In the genomic region with DNA sequence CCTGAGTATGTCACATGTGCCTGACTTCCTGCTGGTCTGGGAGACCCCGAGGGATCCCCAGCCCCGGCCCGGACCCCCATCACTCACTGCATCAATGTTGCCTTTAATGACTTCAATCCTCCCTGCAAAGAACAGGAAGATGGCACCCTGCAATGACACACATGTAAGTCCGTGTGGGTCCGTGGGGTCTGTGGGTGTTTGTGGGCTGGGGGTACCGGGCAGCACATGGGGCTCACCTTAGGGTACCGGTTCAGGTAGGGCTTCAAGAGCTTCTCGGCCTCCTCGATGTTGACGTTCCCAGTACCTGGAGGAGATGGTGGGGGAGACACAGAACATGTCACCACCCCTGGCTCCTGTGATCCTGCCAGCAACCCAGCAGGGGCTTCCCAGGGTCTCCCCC, we compare ENCODE assay signal across 25 cellular contexts. TPM values are rescaled to one million over a fixed set of nuclear protein-coding genes. Genes with fewer than 3 reads are reported as not detected.
"Had no signal": no experiment of that assay in that cellular context is flagged by ENCODE, and none has a peak within 500 bp of the region (broad histone marks: within the 10 kb centered on the region; RNA-seq: fewer than 3 reads in every experiment).

No MANE protein-coding gene starts in this region.

- H3K4me2 ChIP-seq: hepatocyte, smooth muscle cell had no signal

- H3K4me3 Mint-ChIP-seq: naive thymus-derived CD4-positive, alpha-beta T cell; natural killer cell treated with Interleukin-12 subunit alpha and Interleukin-12 subunit beta and Interleukin-15 and Interleukin-18, amount 100 ng/mL, for 72 hours; stimulated activated naive CD8-positive, alpha-beta T cell treated with anti-CD3 and anti-CD28 coated beads, Interleukin-15, Interleukin-2, amounts not matched to agents 100 ng/mL and 50 ng/mL, for 24 hours had no signal

- DNase-seq: islet precursor cell; left ventricle myocardium inferior; midbrain; mucosa of descending colon; naive thymus-derived CD4-positive, alpha-beta T cell; occipital lobe; right lobe of liver; stimulated activated CD4-positive, alpha-beta T cell treated with anti-CD3 and anti-CD28 coated beads, Interleukin-12 subunit alpha, Interleukin-12 subunit beta, amount 100 ng/mL, for 4 hours; stimulated activated CD4-positive, alpha-beta T cell treated with anti-CD3 and anti-CD28 coated beads, Interleukin-15, amount 100 ng/mL, for 24 hours; stimulated activated CD4-positive, alpha-beta T cell treated with anti-CD3 and anti-CD28 coated beads, Interleukin-2, amount 100 ng/mL, for 24 hours; stimulated activated CD4-positive, alpha-beta T cell treated with anti-CD3 and anti-CD28 coated beads, Interleukin-4, amount 100 ng/mL, for 1 hour; stimulated activated naive CD4-positive, alpha-beta T cell; tibial artery; trophoblast cell; uterus had no signal

- H3K36me3 ChIP-seq: left ventricle myocardium inferior, neutrophil, right atrium auricular region, right lobe of liver, suprapubic skin, thoracic aorta, tibial artery, uterus had no signal

- ATAC-seq: mucosa of descending colon; naive thymus-derived CD4-positive, alpha-beta T cell; natural killer cell treated with Interleukin-12 subunit alpha and Interleukin-12 subunit beta and Interleukin-15 and Interleukin-18, amount 100 ng/mL, for 72 hours; right lobe of liver had no signal

- H2AFZ ChIP-seq: hepatocyte, parathyroid adenoma had no signal

- H3K27ac Mint-ChIP-seq: naive thymus-derived CD4-positive, alpha-beta T cell; natural killer cell treated with Interleukin-12 subunit alpha and Interleukin-12 subunit beta and Interleukin-15 and Interleukin-18, amount 100 ng/mL, for 72 hours; stimulated activated naive CD8-positive, alpha-beta T cell treated with anti-CD3 and anti-CD28 coated beads, Interleukin-15, Interleukin-2, amounts not matched to agents 100 ng/mL and 50 ng/mL, for 24 hours had no signal

- H3K27me3 Mint-ChIP-seq: naive thymus-derived CD4-positive, alpha-beta T cell; natural killer cell treated with Interleukin-12 subunit alpha and Interleukin-12 subunit beta and Interleukin-15 and Interleukin-18, amount 100 ng/mL, for 72 hours; stimulated activated naive CD8-positive, alpha-beta T cell treated with anti-CD3 and anti-CD28 coated beads, Interleukin-15, Interleukin-2, amounts not matched to agents 100 ng/mL and 50 ng/mL, for 24 hours had no signal

- H3K4me1 ChIP-seq: parathyroid adenoma, uterus had no signal

- H3K9ac ChIP-seq: parathyroid adenoma had no signal

- H3K79me2 ChIP-seq: hepatocyte, parathyroid adenoma had no signal

- H3K27me3 ChIP-seq: hepatocyte, neutrophil, right atrium auricular region, right lobe of liver, suprapubic skin, tibial artery, uterus had no signal

- H3K4me3 ChIP-seq: hepatocyte, left ventricle myocardium inferior, lung, mucosa of descending colon, right atrium auricular region, right lobe of liver, smooth muscle cell, suprapubic skin, thoracic aorta, tibial artery, uterus had no signal

- H3K36me3 Mint-ChIP-seq: naive thymus-derived CD4-positive, alpha-beta T cell; natural killer cell treated with Interleukin-12 subunit alpha and Interleukin-12 subunit beta and Interleukin-15 and Interleukin-18, amount 100 ng/mL, for 72 hours had no signal

- H3K27ac ChIP-seq: hepatocyte, left ventricle myocardium inferior, neutrophil, parathyroid adenoma, right atrium auricular region, right lobe of liver, suprapubic skin, thoracic aorta, tibial artery, uterus had no signal

- H3K9me3 ChIP-seq: left ventricle myocardium inferior, mucosa of descending colon, neutrophil, right atrium auricular region, right lobe of liver, suprapubic skin, thoracic aorta, tibial artery, uterus had no signal

- H3K9me3 Mint-ChIP-seq: naive thymus-derived CD4-positive, alpha-beta T cell; natural killer cell treated with Interleukin-12 subunit alpha and Interleukin-12 subunit beta and Interleukin-15 and Interleukin-18, amount 100 ng/mL, for 72 hours; stimulated activated naive CD8-positive, alpha-beta T cell treated with anti-CD3 and anti-CD28 coated beads, Interleukin-15, Interleukin-2, amounts not matched to agents 100 ng/mL and 50 ng/mL, for 24 hours had no signal

RNA-seq across cellular contexts. Expression of a gene that starts 28.1 kb away (rescaled TPM):
- polyA plus RNA-seq: naive thymus-derived CD4-positive, alpha-beta T cell had no signal
